ENCODE assay signal across 8 cellular contexts in the genomic region with DNA sequence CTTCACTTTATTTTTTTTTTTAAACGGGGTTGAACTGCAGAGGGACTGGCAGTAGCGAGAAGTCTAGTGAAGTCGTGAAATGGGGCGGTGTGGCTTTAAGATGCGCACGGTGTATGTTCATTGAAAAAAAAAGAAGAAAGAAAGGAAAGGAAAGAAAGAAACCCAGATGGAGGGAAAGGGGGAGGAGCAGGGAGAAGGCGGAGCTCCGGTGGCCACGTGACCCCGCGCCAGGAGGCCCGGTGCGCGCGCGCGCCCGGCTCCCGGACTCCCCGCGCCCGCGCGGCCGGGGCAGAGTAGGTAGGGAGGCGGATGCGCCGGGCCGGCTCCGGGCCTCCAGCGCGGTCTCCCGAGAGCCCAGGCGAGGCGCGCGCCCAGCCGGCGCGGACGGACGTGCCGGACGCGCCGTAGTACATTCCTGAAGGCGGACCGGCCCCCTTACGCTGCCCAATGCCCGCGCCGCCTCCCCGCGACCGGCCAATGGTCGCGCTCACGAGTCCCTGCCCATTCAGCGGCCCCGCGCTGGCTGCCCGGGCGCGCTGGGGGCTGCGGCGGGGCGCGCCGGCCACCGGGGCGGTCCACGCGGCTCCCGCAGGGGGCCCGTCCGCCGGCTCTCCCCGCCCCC.
DNase-seq lines count a peak whose midpoint lies in the region; ATAC-seq lines count a peak whose summit lies in the region.

No MANE protein-coding gene starts in this region.

- ATAC-seq in GM18498 (IDR thresholded peaks at IDR 0.05; ENCODE audit: unreplicated experiment) (peak; percentile 50), HG02870 (IDR thresholded peaks at IDR 0.05; ENCODE audit: unreplicated experiment) (peak; percentile 32)

- DNase-seq in NCI-H187 (lab: John Stamatoyannopoulos, UW) (peak; percentile 55 to 93), T-helper 9 cell (peak; percentile 70), astrocyte of the hippocampus (ENCODE audit: low read depth, low spot score) (peak; percentile 99), hepatic stellate cell (ENCODE audit: low spot score) (peak; percentile 91), putamen (ENCODE audit: low spot score) (peak; percentile 94), GM19240 (ENCODE audit: insufficient read length, low spot score) (no peak)
